9 cellular contexts compared by ENCODE assay signal in genomic region chr22:36898690-36899089, GRCh38. TPM values are rescaled to one million over a fixed set of nuclear protein-coding genes. Genes with fewer than 3 reads are reported as not detected.
"Had no signal": no experiment of that assay in that cellular context is flagged by ENCODE, and none has a peak within 500 bp of the region (broad histone marks: within the 10 kb centered on the region; RNA-seq: fewer than 3 reads in every experiment).

No MANE protein-coding gene starts in this region.

- H3K4me3 ChIP-seq: GM23248 had no signal

- DNase-seq: GM23248, GOT3, H9, HCEC 1CT, KBM-7 had no signal

- H3K27me3 Mint-ChIP-seq: IgD-negative memory B cell had no signal

- H3K27ac ChIP-seq: GM23248 had no signal

- FAIRE-seq: H54, HTR-8/SVneo had no signal

- H3K4me3 Mint-ChIP-seq: H9, IgD-negative memory B cell had no signal

- H3K27ac Mint-ChIP-seq: IgD-negative memory B cell had no signal

RNA-seq across cellular contexts. Expression of gene CSF2RB, which starts 14.7 kb away (rescaled TPM):
- total RNA-seq: H9, HT-29 had no signal

RNA-seq across cellular contexts. Expression of gene NCF4, which starts 37.9 kb away (rescaled TPM):
- total RNA-seq: GM23248, H9, HT-29 had no signal
